In genomic region chr13:50080158-50080855, GRCh38 we compare ENCODE assay signal across 7 cellular contexts.
DNase-seq lines count a peak whose midpoint lies in the region; ATAC-seq and TF ChIP-seq lines count a peak whose summit lies in the region.

No MANE protein-coding gene starts in this region.

- no peaks in the 10 kb centered on the region for H3K36me3 ChIP-seq in GM06990 (ENCODE audit: control insufficient read depth, insufficient read depth, low read length)
- no peaks in the 10 kb centered on the region for H3K36me3 ChIP-seq in upper lobe of right lung

- H3K9me3 ChIP-seq in upper lobe of right lung: no peaks in the 10 kb centered on the region

- POLR2A ChIA-PET in naive thymus-derived CD8-positive, alpha-beta T cell (lab: Charles Lee): interaction anchor here (0.7 to 11.9 kb wide), 6 partner anchors 46 to 832 kb away, joined by 3 to 176 read pairs (median 6); partner anchors contain the start of gene TRIM13

- intact Hi-C loops in upper lobe of right lung (cut with DNase I): no loop called here

- H3K27ac ChIP-seq in upper lobe of right lung: peak overlapping the region; percentile 82

- peak overlapping the region; percentile 90 to 99 (median 96) for H3K4me3 Mint-ChIP-seq in naive thymus-derived CD8-positive, alpha-beta T cell

- H3K27ac Mint-ChIP-seq in naive thymus-derived CD8-positive, alpha-beta T cell: peak overlapping the region; percentile 48 to 96 (median 87)

- ATAC-seq in naive thymus-derived CD8-positive, alpha-beta T cell: peak in 1 of 2 donors; percentile 16
- ATAC-seq in upper lobe of right lung: no peak
- no peak for ATAC-seq in GM18520 (IDR thresholded peaks at IDR 0.05; ENCODE audit: unreplicated experiment)

- H3K27me3 ChIP-seq in GM06990 (replicated peaks; ENCODE audit: control insufficient read depth, insufficient read depth, low read length) (no peaks in the 10 kb centered on the region), upper lobe of right lung (no peaks in the 10 kb centered on the region)

- H3K4me3 ChIP-seq in GM06990 (replicated peaks; ENCODE audit: low read depth, low read length) (peak overlapping the region; percentile 90), epithelial cell of proximal tubule (ENCODE audit: low read depth, low read length) (peak overlapping the region; percentile 63), upper lobe of right lung (peak overlapping the region; percentile 72)

- H3K9me3 Mint-ChIP-seq in naive thymus-derived CD8-positive, alpha-beta T cell: peaks cover 0 to 7% (median 0%) of the 10 kb centered on the region in 9 donors

- H3K4me1 ChIP-seq in upper lobe of right lung: peaks cover 21% of the 10 kb centered on the region

- peak; percentile 29 for DNase-seq in GM06990 (ENCODE audit: extremely low read depth, insufficient read length)
- DNase-seq in NCI-H128 (lab: John Stamatoyannopoulos, UW; ENCODE audit: unreplicated experiment): peak; percentile 46
- peak; percentile 35 to 41 for DNase-seq in activated CD4-positive, alpha-beta T cell treated with anti-CD3 and anti-CD28 coated beads, Interleukin-2, amount 50 U/mL, for 48 hours
- DNase-seq in epithelial cell of proximal tubule (ENCODE audit: low read depth): no peak
- peak in 6 of 10 donors; percentile 8 to 58 (median 20) for DNase-seq in naive thymus-derived CD8-positive, alpha-beta T cell
- no peak for DNase-seq in upper lobe of right lung

- no peak for TF ChIP-seq CTCF in GM06990 (IDR thresholded peaks at IDR 0.05; ENCODE audit: insufficient read depth, low read length, poor library complexity, severe bottlenecking)
- no peak for TF ChIP-seq CTCF in epithelial cell of proximal tubule (conservative IDR thresholded peaks at IDR 0.05; ENCODE audit: low read depth, low read length)
- no peak for TF ChIP-seq CTCF in upper lobe of right lung (IDR thresholded peaks at IDR 0.05)

- H3K27me3 Mint-ChIP-seq in naive thymus-derived CD8-positive, alpha-beta T cell: peaks cover 9 to 35% (median 12%) of the 10 kb centered on the region in 5 donors

- peaks cover 0 to 5% (median 0%) of the 10 kb centered on the region in 3 donors for H3K36me3 Mint-ChIP-seq in naive thymus-derived CD8-positive, alpha-beta T cell

- H3K4me1 Mint-ChIP-seq in naive thymus-derived CD8-positive, alpha-beta T cell: peaks cover 7 to 73% (median 30%) of the 10 kb centered on the region in 4 donors

Comparison
In these comparisons a context has a peak if more than half of its experiments do, and no peak if none do; other contexts are left out.
1. DNase-seq: peak in GM06990 (single experiment), NCI-H128 (single experiment), activated CD4-positive, alpha-beta T cell treated with anti-CD3 and anti-CD28 coated beads, Interleukin-2, amount 50 U/mL, for 48 hours (2 of 2) and naive thymus-derived CD8-positive, alpha-beta T cell (6 of 10); none in epithelial cell of proximal tubule (single experiment) and upper lobe of right lung (single experiment).
2. Peak in every context shown above with its lines, with median percentiles within 50 percentile points of each other: H3K4me3 ChIP-seq.